In the genomic region with DNA sequence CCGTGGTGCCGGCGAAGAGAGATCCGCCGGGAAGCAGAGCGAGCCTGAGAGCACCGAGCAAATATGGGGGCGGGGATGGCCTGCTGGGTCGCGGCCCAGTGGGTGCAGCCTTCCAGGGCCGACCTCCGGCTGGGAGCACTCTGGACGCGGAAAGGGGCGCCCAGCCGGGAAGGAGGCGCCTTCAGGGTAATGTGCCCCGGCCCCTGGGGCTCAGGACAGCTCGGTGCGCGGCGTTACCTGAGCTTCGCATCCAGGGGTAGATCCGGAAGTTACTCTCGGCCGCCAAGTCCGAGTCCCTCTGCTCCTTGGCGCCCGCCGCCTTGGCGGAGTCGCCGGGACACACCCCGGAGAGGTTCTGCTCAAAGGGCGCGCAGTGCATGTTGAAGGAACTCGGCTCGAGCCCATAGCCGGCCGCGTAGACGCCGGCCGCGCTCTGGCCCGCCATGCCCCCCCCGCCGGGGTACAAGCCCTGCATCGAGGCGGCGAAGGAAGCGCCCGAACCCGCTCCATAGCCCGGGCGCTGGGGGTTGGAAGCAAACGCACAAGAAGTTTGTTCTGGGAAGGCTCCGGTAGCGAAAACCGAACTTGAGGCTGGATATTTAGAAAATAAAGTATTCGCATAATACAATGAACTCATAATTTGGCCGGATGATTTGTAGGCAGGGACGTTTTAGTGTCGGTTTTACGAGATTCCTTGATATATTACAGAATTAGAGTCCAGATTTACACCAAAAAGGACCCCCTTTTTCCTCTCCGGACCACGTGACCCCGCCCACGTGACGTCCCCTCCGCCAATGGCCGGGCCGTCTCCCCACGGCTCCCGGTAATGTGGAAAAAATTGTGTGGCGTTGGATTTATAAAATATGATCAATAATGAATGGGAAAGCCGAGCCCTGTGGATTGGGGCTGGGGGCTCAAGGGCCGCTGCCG, we compare ENCODE assay signal across 8 cellular contexts. TPM values are rescaled to one million over a fixed set of nuclear protein-coding genes. Genes with fewer than 3 reads are reported as not detected.
DNase-seq lines count a peak whose midpoint lies in the region; ATAC-seq and TF ChIP-seq lines count a peak whose summit lies in the region.

Gene HOXB7 (minus strand): TSS at position 736 of the 930 bp plus-strand sequence. CDS start 99 bp downstream, at position 637.

- H2AFZ ChIP-seq in GM23338 (peak within 1 kb of the TSS; percentile 63; the same call in 1 of the 2 replicates), OCI-LY7 (ENCODE audit: low read length) (peak within 1 kb of the TSS; percentile 96)

- H3K4me3 ChIP-seq in BJ (ENCODE audit: low read depth, low read length) (peak within 1 kb of the TSS; percentile 6), GM23338 (peak within 1 kb of the TSS; percentile 51), OCI-LY7 (ENCODE audit: low read depth, low read length, poor library complexity, severe bottlenecking) (peak within 1 kb of the TSS; percentile 72), right cardiac atrium (ENCODE audit: low read length) (peak within 1 kb of the TSS; percentile 16), sigmoid colon (peak within 1 kb of the TSS; percentile 48 to 61 (median 56))

- H3K4me2 ChIP-seq in GM23338 (peak within 1 kb of the TSS; percentile 84), OCI-LY7 (ENCODE audit: low read length) (peak within 1 kb of the TSS; percentile 73)

- CTCF ChIA-PET in BJ (lab: Yijun Ruan, JAX) (interaction anchor here (0.9 to 4.7 kb wide), 3 partner anchors 8 to 275 kb away, joined by 3 to 27 read pairs (median 4); no protein-coding TSS in a partner anchor), OCI-LY7 (lab: Charles Lee; ENCODE audit: unreplicated experiment) (interaction anchor here (0.6 to 1.0 kb wide), 2 partner anchors 173 to 256 kb away, joined by 6 read pairs; no protein-coding TSS in a partner anchor)

- H3K79me2 ChIP-seq in GM23338 (replicated peaks; ENCODE audit: insufficient read depth) (no peaks in the 10 kb centered on the region), OCI-LY7 (ENCODE audit: insufficient read depth, low read depth, low read length) (no peaks in the 10 kb centered on the region)

- H4K20me1 ChIP-seq in GM23338 (replicated peaks; ENCODE audit: insufficient read depth), result peaks cover 54% of the 10 kb centered on the region
- H4K20me1 ChIP-seq in OCI-LY7 (ENCODE audit: insufficient read depth, low read length), result no peaks in the 10 kb centered on the region

- intact Hi-C loops in OCI-LY7 (cut with micrococcal nuclease; ENCODE audit: unreplicated experiment), result no loop called here
- intact Hi-C loops in right cardiac atrium (cut with DNase I), result loop anchor here in 2 of 4 donors (10.0 kb wide), 2 partner anchors 306 to 586 kb away; no protein-coding TSS in a partner anchor
- intact Hi-C loops in sigmoid colon (cut with DNase I), result loop anchor here (10.0 kb wide), 2 partner anchors 384 to 586 kb away; partner anchors contain the start of gene IGF2BP1

- POLR2A ChIA-PET in BJ (lab: Charles Lee) (no interaction called here), OCI-LY7 (lab: Charles Lee) (interaction anchor here (0.6 to 0.7 kb wide), 2 partner anchors 11 to 290 kb away, joined by 3 to 4 read pairs; no protein-coding TSS in a partner anchor)

- TF ChIP-seq CTCF in BJ (IDR thresholded peaks at IDR 0.05; ENCODE audit: insufficient read depth, low read depth, low read length) (no peak), GM23338 (conservative IDR thresholded peaks at IDR 0.05; ENCODE audit: low read depth in 2 of 2) (no peak), OCI-LY7 (conservative IDR thresholded peaks at IDR 0.05; ENCODE audit: low read length) (no peak), sigmoid colon (IDR thresholded peaks at IDR 0.05) (no peak)

- H3K9me2 ChIP-seq in GM23338 (ENCODE audit: insufficient read depth), result no peaks in the 10 kb centered on the region
- H3K9me2 ChIP-seq in OCI-LY7 (ENCODE audit: insufficient read depth, low read length), result no peaks in the 10 kb centered on the region

- ATAC-seq in GM23338 (peak; percentile 24), right cardiac atrium (peak; percentile 54 to 55)

- DNase-seq in BJ (ENCODE audit: low read depth) (no peak), GM23338 (ENCODE audit: low spot score) (peak; percentile 60), OCI-LY7 (ENCODE audit: low spot score) (peak; percentile 79), activated gamma-delta T cell treated with Interleukin-2 at 50 U/mL for 16 hours (peak; percentile 58), right cardiac atrium (peak; percentile 57 to 79 (median 78)), sigmoid colon (peak; percentile 88), amniotic stem cell (lab: John Stamatoyannopoulos, UW) (no peak), NOMO-1 (lab: John Stamatoyannopoulos, UW; ENCODE audit: unreplicated experiment in 2 of 2) (no peak)

- peak within 1 kb of the TSS; percentile 66 for H3K4me3 Mint-ChIP-seq in GM23338

- no peak for TF ChIP-seq EP300 in sigmoid colon (IDR thresholded peaks at IDR 0.05)

- peaks cover 46% of the 10 kb centered on the region for H3F3A ChIP-seq in GM23338 (replicated peaks; ENCODE audit: low read depth)

- peaks cover 3% of the 10 kb centered on the region; the same call in 2 of the 3 replicates for H3K9me3 Mint-ChIP-seq in GM23338

- H3K9me3 ChIP-seq in OCI-LY7 (ENCODE audit: low read length) (no peaks in the 10 kb centered on the region), right cardiac atrium (ENCODE audit: control insufficient read depth, low read length) (no peaks in the 10 kb centered on the region), sigmoid colon (no peaks in the 10 kb centered on the region)

- H3K36me3 ChIP-seq in BJ (ENCODE audit: control insufficient read depth, insufficient read depth, low read length) (no peaks in the 10 kb centered on the region), GM23338 (ENCODE audit: insufficient read depth) (no peaks in the 10 kb centered on the region; the same call in 1 of the 2 replicates), OCI-LY7 (ENCODE audit: insufficient read depth, low read length) (no peaks in the 10 kb centered on the region), sigmoid colon (peaks cover 0 to 20% (median 7%) of the 10 kb centered on the region in 4 donors)

- 2% methylated on average over 79 of the region's 79 CpGs for WGBS in right cardiac atrium
- WGBS in sigmoid colon, 2 donors, result 0 to 1% methylated on average over 79 of the region's 79 CpGs

- H3K36me3 Mint-ChIP-seq in GM23338 (ENCODE audit: low read depth), result no peaks in the 10 kb centered on the region; the same call in 2 of the 3 replicates

- peaks cover 99% of the 10 kb centered on the region for H3K27me3 Mint-ChIP-seq in GM23338 (ENCODE audit: insufficient read depth, low read depth, poor library complexity)

- no peak for TF ChIP-seq POLR2A in sigmoid colon (IDR thresholded peaks at IDR 0.05)

- H3K27ac ChIP-seq in GM23338 (ENCODE audit: low read depth) (no peak within 1 kb of the TSS), OCI-LY7 (ENCODE audit: low read depth, low read length, poor library complexity, severe bottlenecking) (peak within 1 kb of the TSS; percentile 32), right cardiac atrium (ENCODE audit: low read length) (no peak within 1 kb of the TSS), sigmoid colon (peak within 1 kb of the TSS; percentile 15 to 81 (median 70))

- no peak within 1 kb of the TSS for H3K27ac Mint-ChIP-seq in GM23338

- BruUV-seq in OCI-LY7 (replicated peaks; lab: Mats Ljungman, UMichigan), result TSS peak; percentile 79

- peaks cover 84% of the 10 kb centered on the region for H3K27me3 ChIP-seq in BJ (ENCODE audit: control insufficient read depth, insufficient read depth, low read length)
- peaks cover 100% of the 10 kb centered on the region for H3K27me3 ChIP-seq in GM23338 (ENCODE audit: insufficient read depth)
- H3K27me3 ChIP-seq in right cardiac atrium (ENCODE audit: control insufficient read depth, insufficient read depth), result peaks cover 3% of the 10 kb centered on the region
- H3K27me3 ChIP-seq in sigmoid colon, result peaks cover 40 to 71% (median 42%) of the 10 kb centered on the region in 3 donors

- peaks cover 26% of the 10 kb centered on the region for H3K4me1 Mint-ChIP-seq in GM23338

- H3K4me1 ChIP-seq in GM23338 (ENCODE audit: insufficient read depth) (peaks cover 41% of the 10 kb centered on the region; the same call in 1 of the 2 replicates), OCI-LY7 (ENCODE audit: insufficient read depth, low read length, poor library complexity, severe bottlenecking) (peaks cover 31% of the 10 kb centered on the region), right cardiac atrium (ENCODE audit: control insufficient read depth, insufficient read depth, low read length) (no peaks in the 10 kb centered on the region), sigmoid colon (peaks cover 0 to 58% (median 43%) of the 10 kb centered on the region in 4 donors)

TF ChIP-seq in GM23338, 12 proteins besides CTCF, POLR2A, EP300 and RAD21 (continues in another document):
- TF ChIP-seq JUNB (IDR thresholded peaks at IDR 0.05; ENCODE audit: unreplicated experiment) (no peak), EZH2 (IDR thresholded peaks at IDR 0.05; ENCODE audit: low read depth, unreplicated experiment) (peak; percentile 95), CREB1 (CRISPR knock-in tag; IDR thresholded peaks at IDR 0.05; ENCODE audit: low read depth) (no peak)

RNA-seq across cellular contexts. Expression of gene HOXB7, which starts in this region (rescaled TPM):
- polyA plus RNA-seq in BJ (2011; rRNA removed) (not detected in 2 replicates), GM23338 (2016; fragmentation: Nextera tagmentation; extraction: Ambion mirVana) (not detected in 2 replicates), right cardiac atrium (0.48 TPM), sigmoid colon (10 to 100 TPM; 21.3 to 67.3 (median 43.0) TPM)
- not detected in 2 replicates for polyA minus RNA-seq in BJ (2011; rRNA and poly(A)+ RNA removed)
- not detected in 2 replicates for total RNA-seq in GM23338 (2014; rRNA removed; shearing (Covaris generic))
- 6.3 and 9.2 TPM in 2 replicates for total RNA-seq in OCI-LY7 (2014; rRNA removed; shearing (Covaris generic))
- total RNA-seq in OCI-LY7 (2022) (16.3 and 17.0 TPM in 2 replicates), right cardiac atrium (under 1 TPM; 0.50 to 0.80 (median 0.59) TPM), sigmoid colon (1 to 10 TPM; 1.1 to 6.6 (median 3.4) TPM)

Comparison
In these comparisons a context has a peak if more than half of its experiments do, and no peak if none do; other contexts are left out.
1. RNA of gene HOXB7 (polyA plus RNA-seq): 21.3 to 67.3 TPM in sigmoid colon; 0.48 TPM in right cardiac atrium (single experiment), not detected in BJ and not detected in GM23338; every median in the first group is over 10 times any median in the second.
2. Peak in DNase-seq, ATAC-seq, H3K4me3 ChIP-seq and H3K4me2 ChIP-seq in GM23338; RNA of the gene not detected or under 1 TPM.
3. Peak in DNase-seq, ATAC-seq and H3K4me3 ChIP-seq in right cardiac atrium; RNA of the gene not detected or under 1 TPM.
4. DNase-seq: peak in OCI-LY7 (single experiment), activated gamma-delta T cell treated with Interleukin-2 at 50 U/mL for 16 hours (single experiment) and sigmoid colon (single experiment); none in BJ (single experiment), amniotic stem cell (single experiment) and NOMO-1 (0 of 2).
5. H3K4me3 ChIP-seq: peak in every context shown above with its lines; median percentile 72 in OCI-LY7; 56 in sigmoid colon; 51 in GM23338; 16 in right cardiac atrium; 6 in BJ.
6. H3K27ac ChIP-seq: peak in OCI-LY7 (single experiment) and sigmoid colon (4 of 4); none in GM23338 (single experiment) and right cardiac atrium (single experiment).